Comparison of ENCODE assay signal across 9 cellular contexts in the genomic region with DNA sequence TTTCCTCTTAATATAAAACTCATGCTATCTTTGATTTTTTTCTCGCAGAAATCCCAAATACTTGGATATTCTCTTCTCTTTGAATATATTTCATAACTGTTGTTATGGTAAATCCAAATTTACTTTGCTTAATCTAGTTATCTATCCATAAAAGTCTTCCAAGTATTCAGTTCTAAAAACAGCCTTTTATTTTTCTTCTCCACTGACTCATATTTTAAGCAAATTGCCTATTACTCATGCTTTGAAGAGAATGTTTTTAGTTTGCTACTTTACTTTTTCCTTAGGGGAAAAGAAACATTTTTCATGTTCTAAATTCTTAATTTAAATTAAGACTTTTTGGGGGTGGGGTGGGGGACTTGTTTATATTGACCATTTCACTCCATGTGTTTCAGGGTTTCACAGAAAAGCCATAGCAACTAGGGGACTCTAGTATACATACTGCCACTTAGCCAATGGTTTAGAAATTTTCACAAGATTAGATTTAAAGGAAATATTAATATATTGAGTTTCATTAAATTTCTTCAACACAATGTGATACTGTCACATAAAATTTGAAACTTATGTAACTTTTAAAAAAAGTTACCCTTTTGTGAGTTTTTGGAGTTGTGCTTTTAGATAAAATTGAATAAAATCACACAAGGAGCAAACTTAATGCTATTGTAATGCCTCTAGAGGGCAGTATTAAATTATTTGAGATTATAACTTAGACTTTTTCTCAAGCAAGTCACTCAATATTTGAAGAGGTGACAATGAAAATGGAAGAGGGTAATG.
DNase-seq lines count a peak whose midpoint lies in the region; ATAC-seq and TF ChIP-seq lines count a peak whose summit lies in the region.
"Had no signal": no experiment of that assay in that cellular context is flagged by ENCODE, and none has a peak within 500 bp of the region (broad histone marks: within the 10 kb centered on the region; RNA-seq: fewer than 3 reads in every experiment).

No MANE protein-coding gene starts in this region.

- H3K27me3 Mint-ChIP-seq in CD4-positive, alpha-beta T cell, result no peaks in the 10 kb centered on the region
- peaks cover 2% of the 10 kb centered on the region for H3K27me3 Mint-ChIP-seq in GM23338 (ENCODE audit: insufficient read depth, low read depth, poor library complexity)

- no peaks in the 10 kb centered on the region for H4K20me1 ChIP-seq in GM23338 (replicated peaks; ENCODE audit: insufficient read depth)

- no peak for TF ChIP-seq POLR2A in tibial nerve (IDR thresholded peaks at IDR 0.05)

- H3K4me3 ChIP-seq in GM23338 (no peak overlapping the region), epithelial cell of proximal tubule (ENCODE audit: low read depth, low read length) (no peak overlapping the region), tibial nerve (no peak overlapping the region)

- no peaks in the 10 kb centered on the region for H3K36me3 Mint-ChIP-seq in CD4-positive, alpha-beta T cell (ENCODE audit: low read depth)
- no peaks in the 10 kb centered on the region for H3K36me3 Mint-ChIP-seq in GM23338 (ENCODE audit: low read depth)

- no peak for ATAC-seq in CD4-positive, alpha-beta T cell (ENCODE audit: poor library complexity)
- ATAC-seq in GM23338 (peak; percentile 46), HG03439 (IDR thresholded peaks at IDR 0.05; ENCODE audit: unreplicated experiment) (no peak)

- H3K9me3 ChIP-seq in CD4-positive, alpha-beta T cell (ENCODE audit: control insufficient read depth, low read length), result no peaks in the 10 kb centered on the region
- no peaks in the 10 kb centered on the region for H3K9me3 ChIP-seq in tibial nerve

- no peak overlapping the region for H2AFZ ChIP-seq in GM23338

- H3K9me3 Mint-ChIP-seq in CD4-positive, alpha-beta T cell, result no peaks in the 10 kb centered on the region
- H3K9me3 Mint-ChIP-seq in GM23338, result no peaks in the 10 kb centered on the region

- H3K4me2 ChIP-seq in GM23338, result no peak overlapping the region

- peak; percentile 17 for TF ChIP-seq CTCF in CD4-positive, alpha-beta T cell (IDR thresholded peaks at IDR 0.05)
- TF ChIP-seq CTCF in GM23338 (conservative IDR thresholded peaks at IDR 0.05; ENCODE audit: low read depth in 2 of 2) (peak in 1 of 2 experiments; percentile 77; a peak in 3 of 4 replicates), epithelial cell of proximal tubule (conservative IDR thresholded peaks at IDR 0.05; ENCODE audit: low read depth, low read length) (peak; percentile 47), tibial nerve (IDR thresholded peaks at IDR 0.05) (peak in 4 of 5 experiments; percentile 18 to 51 (median 32))

- no peak overlapping the region for H3K27ac Mint-ChIP-seq in CD4-positive, alpha-beta T cell
- H3K27ac Mint-ChIP-seq in GM23338, result no peak overlapping the region

- H3K27me3 ChIP-seq in CD4-positive, alpha-beta T cell (ENCODE audit: control insufficient read depth, insufficient read depth, low read length), result no peaks in the 10 kb centered on the region
- H3K27me3 ChIP-seq in GM23338 (ENCODE audit: insufficient read depth), result no peaks in the 10 kb centered on the region
- no peaks in the 10 kb centered on the region for H3K27me3 ChIP-seq in tibial nerve

- H3K4me1 ChIP-seq in GM23338 (ENCODE audit: insufficient read depth), result peaks cover 7% of the 10 kb centered on the region; the same call in 1 of the 2 replicates
- H3K4me1 ChIP-seq in tibial nerve, result no peaks in the 10 kb centered on the region

- intact Hi-C loops in CD4-positive, alpha-beta T cell (cut with DNase I, micrococcal nuclease), result no loop called here
- intact Hi-C loops in cardiac septum (cut with DNase I), result loop anchor here (5.0 kb wide), 1 partner anchor 293 kb away; no protein-coding TSS in a partner anchor

- H3K9me2 ChIP-seq in GM23338 (ENCODE audit: insufficient read depth), result no peaks in the 10 kb centered on the region

- H3K79me2 ChIP-seq in GM23338 (replicated peaks; ENCODE audit: insufficient read depth), result no peaks in the 10 kb centered on the region

- 93 to 94% methylated on average over 1 of the region's 1 CpG for WGBS in tibial nerve, 2 donors

- H3K36me3 ChIP-seq in GM23338 (ENCODE audit: insufficient read depth) (no peaks in the 10 kb centered on the region), tibial nerve (no peaks in the 10 kb centered on the region)

- no peaks in the 10 kb centered on the region for H3F3A ChIP-seq in GM23338 (replicated peaks; ENCODE audit: low read depth)

- H3K4me1 Mint-ChIP-seq in CD4-positive, alpha-beta T cell (ENCODE audit: low read depth), result no peaks in the 10 kb centered on the region
- H3K4me1 Mint-ChIP-seq in GM23338, result peaks cover 6% of the 10 kb centered on the region; the same call in 2 of the 3 replicates

- no peak for TF ChIP-seq EP300 in tibial nerve (IDR thresholded peaks at IDR 0.05)

- DNase-seq in CD4-positive, alpha-beta T cell, result no peak
- DNase-seq in GM23338 (ENCODE audit: low spot score) (peak; percentile 67), NCI-H774 (lab: John Stamatoyannopoulos, UW) (peak; percentile 8), epithelial cell of proximal tubule (ENCODE audit: low read depth) (no peak), tibial nerve (ENCODE audit: low spot score in 2 of 2) (no peak), cardiac septum (ENCODE audit: low spot score) (no peak)
- no peak for DNase-seq in activated CD4-positive, CD25-positive, alpha-beta regulatory T cell treated with anti-CD3 and anti-CD28 coated beads, Interleukin-2, amount 50 U/mL, for 72 hours

- CTCF ChIA-PET in CD4-positive, alpha-beta T cell (lab: Charles Lee), result no interaction called here

- POLR2A ChIA-PET in CD4-positive, alpha-beta T cell (lab: Charles Lee), result no interaction called here

- H3K4me3 Mint-ChIP-seq in CD4-positive, alpha-beta T cell, result no peak overlapping the region
- no peak overlapping the region for H3K4me3 Mint-ChIP-seq in GM23338

- no peak overlapping the region for H3K27ac ChIP-seq in CD4-positive, alpha-beta T cell (ENCODE audit: low read depth, low read length)
- no peak overlapping the region for H3K27ac ChIP-seq in GM23338 (ENCODE audit: low read depth)
- no peak overlapping the region for H3K27ac ChIP-seq in tibial nerve
- H3K27ac ChIP-seq: HL-60 had no signal

TF ChIP-seq in GM23338, 12 proteins besides CTCF, POLR2A, EP300 and RAD21 (continues in another document):
- TF ChIP-seq, protein P1, sequence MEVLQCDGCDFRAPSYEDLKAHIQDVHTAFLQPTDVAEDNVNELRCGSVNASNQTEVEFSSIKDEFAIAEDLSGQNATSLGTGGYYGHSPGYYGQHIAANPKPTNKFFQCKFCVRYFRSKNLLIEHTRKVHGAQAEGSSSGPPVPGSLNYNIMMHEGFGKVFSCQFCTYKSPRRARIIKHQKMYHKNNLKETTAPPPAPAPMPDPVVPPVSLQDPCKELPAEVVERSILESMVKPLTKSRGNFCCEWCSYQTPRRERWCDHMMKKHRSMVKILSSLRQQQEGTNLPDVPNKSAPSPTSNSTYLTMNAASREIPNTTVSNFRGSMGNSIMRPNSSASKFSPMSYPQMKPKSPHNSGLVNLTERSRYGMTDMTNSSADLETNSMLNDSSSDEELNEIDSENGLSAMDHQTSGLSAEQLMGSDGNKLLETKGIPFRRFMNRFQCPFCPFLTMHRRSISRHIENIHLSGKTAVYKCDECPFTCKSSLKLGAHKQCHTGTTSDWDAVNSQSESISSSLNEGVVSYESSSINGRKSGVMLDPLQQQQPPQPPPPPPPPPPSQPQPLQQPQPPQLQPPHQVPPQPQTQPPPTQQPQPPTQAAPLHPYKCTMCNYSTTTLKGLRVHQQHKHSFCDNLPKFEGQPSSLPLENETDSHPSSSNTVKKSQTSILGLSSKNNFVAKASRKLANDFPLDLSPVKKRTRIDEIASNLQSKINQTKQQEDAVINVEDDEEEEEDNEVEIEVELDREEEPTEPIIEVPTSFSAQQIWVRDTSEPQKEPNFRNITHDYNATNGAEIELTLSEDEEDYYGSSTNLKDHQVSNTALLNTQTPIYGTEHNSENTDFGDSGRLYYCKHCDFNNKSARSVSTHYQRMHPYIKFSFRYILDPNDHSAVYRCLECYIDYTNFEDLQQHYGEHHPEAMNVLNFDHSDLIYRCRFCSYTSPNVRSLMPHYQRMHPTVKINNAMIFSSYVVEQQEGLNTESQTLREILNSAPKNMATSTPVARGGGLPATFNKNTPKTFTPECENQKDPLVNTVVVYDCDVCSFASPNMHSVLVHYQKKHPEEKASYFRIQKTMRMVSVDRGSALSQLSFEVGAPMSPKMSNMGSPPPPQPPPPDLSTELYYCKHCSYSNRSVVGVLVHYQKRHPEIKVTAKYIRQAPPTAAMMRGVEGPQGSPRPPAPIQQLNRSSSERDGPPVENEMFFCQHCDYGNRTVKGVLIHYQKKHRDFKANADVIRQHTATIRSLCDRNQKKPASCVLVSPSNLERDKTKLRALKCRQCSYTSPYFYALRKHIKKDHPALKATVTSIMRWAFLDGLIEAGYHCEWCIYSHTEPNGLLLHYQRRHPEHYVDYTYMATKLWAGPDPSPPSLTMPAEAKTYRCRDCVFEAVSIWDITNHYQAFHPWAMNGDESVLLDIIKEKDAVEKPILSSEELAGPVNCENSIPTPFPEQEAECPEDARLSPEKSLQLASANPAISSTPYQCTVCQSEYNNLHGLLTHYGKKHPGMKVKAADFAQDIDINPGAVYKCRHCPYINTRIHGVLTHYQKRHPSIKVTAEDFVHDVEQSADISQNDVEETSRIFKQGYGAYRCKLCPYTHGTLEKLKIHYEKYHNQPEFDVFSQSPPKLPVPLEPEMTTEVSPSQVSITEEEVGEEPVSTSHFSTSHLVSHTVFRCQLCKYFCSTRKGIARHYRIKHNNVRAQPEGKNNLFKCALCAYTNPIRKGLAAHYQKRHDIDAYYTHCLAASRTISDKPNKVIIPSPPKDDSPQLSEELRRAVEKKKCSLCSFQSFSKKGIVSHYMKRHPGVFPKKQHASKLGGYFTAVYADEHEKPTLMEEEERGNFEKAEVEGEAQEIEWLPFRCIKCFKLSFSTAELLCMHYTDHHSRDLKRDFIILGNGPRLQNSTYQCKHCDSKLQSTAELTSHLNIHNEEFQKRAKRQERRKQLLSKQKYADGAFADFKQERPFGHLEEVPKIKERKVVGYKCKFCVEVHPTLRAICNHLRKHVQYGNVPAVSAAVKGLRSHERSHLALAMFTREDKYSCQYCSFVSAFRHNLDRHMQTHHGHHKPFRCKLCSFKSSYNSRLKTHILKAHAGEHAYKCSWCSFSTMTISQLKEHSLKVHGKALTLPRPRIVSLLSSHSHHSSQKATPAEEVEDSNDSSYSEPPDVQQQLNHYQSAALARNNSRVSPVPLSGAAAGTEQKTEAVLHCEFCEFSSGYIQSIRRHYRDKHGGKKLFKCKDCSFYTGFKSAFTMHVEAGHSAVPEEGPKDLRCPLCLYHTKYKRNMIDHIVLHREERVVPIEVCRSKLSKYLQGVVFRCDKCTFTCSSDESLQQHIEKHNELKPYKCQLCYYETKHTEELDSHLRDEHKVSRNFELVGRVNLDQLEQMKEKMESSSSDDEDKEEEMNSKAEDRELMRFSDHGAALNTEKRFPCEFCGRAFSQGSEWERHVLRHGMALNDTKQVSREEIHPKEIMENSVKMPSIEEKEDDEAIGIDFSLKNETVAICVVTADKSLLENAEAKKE (CRISPR knock-in tag; IDR thresholded peaks at IDR 0.05), result no peak
- TF ChIP-seq POLR2AphosphoS5 (IDR thresholded peaks at IDR 0.05; ENCODE audit: low read depth), result no peak
- TF ChIP-seq JUNB (IDR thresholded peaks at IDR 0.05; ENCODE audit: unreplicated experiment), result no peak
- TF ChIP-seq CREB1 (CRISPR knock-in tag; IDR thresholded peaks at IDR 0.05; ENCODE audit: low read depth), result no peak
- TF ChIP-seq STAT1 (IDR thresholded peaks at IDR 0.05; ENCODE audit: unreplicated experiment), result no peak

Comparison
In these comparisons a context has a peak if more than half of its experiments do, and no peak if none do; other contexts are left out.
1. DNase-seq: peak in GM23338 (single experiment) and NCI-H774 (single experiment); none in CD4-positive, alpha-beta T cell (0 of 10), epithelial cell of proximal tubule (single experiment), tibial nerve (0 of 2), activated CD4-positive, CD25-positive, alpha-beta regulatory T cell treated with anti-CD3 and anti-CD28 coated beads, Interleukin-2, amount 50 U/mL, for 72 hours (single experiment) and cardiac septum (single experiment).